In the genomic region with DNA sequence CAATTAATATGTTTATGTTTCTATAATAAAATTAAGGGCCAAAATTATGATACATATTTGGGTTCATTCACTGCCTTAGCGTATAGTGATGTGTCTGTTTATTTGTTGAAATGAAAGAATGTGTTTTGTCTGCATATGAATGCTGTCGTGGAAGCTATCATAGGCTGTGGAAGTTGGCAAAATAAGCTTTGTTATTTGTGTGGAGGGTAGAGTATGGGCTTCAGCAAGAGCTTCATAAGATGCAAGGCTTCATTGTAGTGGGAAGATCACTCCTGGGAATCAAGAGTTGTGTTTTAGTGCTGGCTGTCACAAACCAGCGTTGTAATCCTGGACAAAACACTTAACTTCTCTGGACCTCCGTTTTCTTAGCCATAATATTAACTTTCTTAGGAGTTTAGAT, we compare ENCODE assay signal across 8 cellular contexts. TPM values are rescaled to one million over a fixed set of nuclear protein-coding genes. Genes with fewer than 3 reads are reported as not detected.
DNase-seq lines count a peak whose midpoint lies in the region; ATAC-seq and TF ChIP-seq lines count a peak whose summit lies in the region.

No MANE protein-coding gene starts in this region.

- H2AFZ ChIP-seq in neuronal stem cell (ENCODE audit: low read length): no peak overlapping the region

- no peak overlapping the region for H3K18ac ChIP-seq in neuronal stem cell (ENCODE audit: low read length)

- H4K91ac ChIP-seq in neuronal stem cell (ENCODE audit: low read depth, low read length, poor library complexity): no peak overlapping the region

- in situ Hi-C loops in transverse colon (cut with MboI; ENCODE audit: low pct_ligation_motif_present in 1 of 4, low pct_unique_long_range_greater_than_20kb in 1 of 4, low sequenced_read_pairs in 3 of 4): loop anchor here in 1 of 4 donors (10.0 kb wide), 1 partner anchor 55 kb away; a partner anchor contains a TSS

- no peak overlapping the region for H2AK5ac ChIP-seq in neuronal stem cell (ENCODE audit: low read depth, low read length)

- no peak overlapping the region for H4K8ac ChIP-seq in neuronal stem cell (ENCODE audit: low read depth, low read length)

- no peak overlapping the region for H3K14ac ChIP-seq in neuronal stem cell (ENCODE audit: low read length)

- H3K36me3 ChIP-seq in adipocyte (ENCODE audit: control insufficient read depth, insufficient read depth, low read length, severe bottlenecking) (no peaks in the 10 kb centered on the region), right lobe of liver (no peaks in the 10 kb centered on the region), transverse colon (no peaks in the 10 kb centered on the region), neuronal stem cell (replicated peaks in 1 of 2; ENCODE audit: control insufficient read depth in 2 of 2, insufficient read depth in 2 of 2, low read length in 2 of 2) (no peaks in the 10 kb centered on the region)

- peak overlapping the region; percentile 24 for H3K27ac Mint-ChIP-seq in activated T-cell treated with anti-CD3 and anti-CD28 coated beads, Interleukin-2, amount 50 U/mL, for 72 hours

- H3K9me3 ChIP-seq in adipocyte (ENCODE audit: control insufficient read depth, low read length) (no peaks in the 10 kb centered on the region), right lobe of liver (no peaks in the 10 kb centered on the region), transverse colon (no peaks in the 10 kb centered on the region), neuronal stem cell (replicated peaks in 1 of 2; ENCODE audit: control insufficient read depth in 2 of 2, insufficient read depth in 1 of 2, low read depth in 1 of 2, low read length in 2 of 2) (peaks cover 0 to 3% of the 10 kb centered on the region in 2 donors)

- no peak overlapping the region for H2BK12ac ChIP-seq in neuronal stem cell (ENCODE audit: low read length)

- intact Hi-C loops in right lobe of liver (cut with DNase I): no loop called here
- intact Hi-C loops in transverse colon (cut with DNase I; ENCODE audit: low total_unique reads): no loop called here

- TF ChIP-seq CTCF in right lobe of liver (IDR thresholded peaks at IDR 0.05) (no peak), transverse colon (IDR thresholded peaks at IDR 0.05) (no peak)

- TF ChIP-seq POLR2A in right lobe of liver (IDR thresholded peaks at IDR 0.05): no peak
- no peak for TF ChIP-seq POLR2A in transverse colon (IDR thresholded peaks at IDR 0.05)

- no peak overlapping the region for H2BK15ac ChIP-seq in neuronal stem cell (ENCODE audit: low read length)

- H3K4me2 ChIP-seq in neuronal stem cell (ENCODE audit: insufficient read depth, low read length, poor library complexity, severe bottlenecking): no peak overlapping the region

- no peak for DNase-seq in activated T-cell treated with anti-CD3 and anti-CD28 coated beads, Interleukin-2, amount 50 U/mL, for 72 hours
- DNase-seq in activated T-cell treated with anti-CD3 and anti-CD28 coated beads, Interleukin-2, amount 50 U/mL, for 1 hour: no peak
- DNase-seq in adipocyte (ENCODE audit: low read depth) (peak; percentile 15), right lobe of liver (no peak), transverse colon (no peak), neuronal stem cell (ENCODE audit: low spot score) (no peak), GM03348 (ENCODE audit: low spot score) (no peak)
- DNase-seq in activated CD4-positive, alpha-beta T cell treated with anti-CD3 and anti-CD28 coated beads for 48 hours: no peak

- H3K4me1 Mint-ChIP-seq in activated T-cell treated with anti-CD3 and anti-CD28 coated beads, Interleukin-2, amount 50 U/mL, for 72 hours (ENCODE audit: low read depth): peaks cover 55% of the 10 kb centered on the region

- H3K9ac ChIP-seq in adipocyte (ENCODE audit: low read length): peak overlapping the region; percentile 95
- no peak overlapping the region for H3K9ac ChIP-seq in neuronal stem cell (ENCODE audit: low read depth, low read length, poor library complexity)

- H3K4me1 ChIP-seq in adipocyte (ENCODE audit: control insufficient read depth, insufficient read depth, low read length) (peaks cover 20% of the 10 kb centered on the region), right lobe of liver (peaks cover 0 to 19% (median 0%) of the 10 kb centered on the region in 4 donors), transverse colon (peaks cover 0 to 51% (median 31%) of the 10 kb centered on the region in 4 donors), neuronal stem cell (ENCODE audit: control insufficient read depth in 2 of 2, insufficient read depth in 1 of 2, low read depth in 1 of 2, low read length in 2 of 2) (peaks cover 2 to 10% of the 10 kb centered on the region in 2 donors)

- no peak overlapping the region for H3K4ac ChIP-seq in neuronal stem cell (ENCODE audit: low read length)

- no peaks in the 10 kb centered on the region for H3K9me3 Mint-ChIP-seq in activated T-cell treated with anti-CD3 and anti-CD28 coated beads, Interleukin-2, amount 50 U/mL, for 72 hours

- no peak overlapping the region for H2BK5ac ChIP-seq in neuronal stem cell (ENCODE audit: low read length)

- H3K27me3 ChIP-seq in adipocyte (replicated peaks; ENCODE audit: control insufficient read depth, insufficient read depth, low read length): no peaks in the 10 kb centered on the region
- H3K27me3 ChIP-seq in right lobe of liver: no peaks in the 10 kb centered on the region
- no peaks in the 10 kb centered on the region for H3K27me3 ChIP-seq in transverse colon
- H3K27me3 ChIP-seq in neuronal stem cell (ENCODE audit: control insufficient read depth in 3 of 3, insufficient read depth in 3 of 3, low read depth in 1 of 3, low read length in 3 of 3): no peaks in the 10 kb centered on the region

- H3K36me3 Mint-ChIP-seq in activated T-cell treated with anti-CD3 and anti-CD28 coated beads, Interleukin-2, amount 50 U/mL, for 72 hours (ENCODE audit: insufficient read depth in 2 of 2): peaks cover 6 to 7% of the 10 kb centered on the region in 2 donors

- H3K27me3 Mint-ChIP-seq in activated T-cell treated with anti-CD3 and anti-CD28 coated beads, Interleukin-2, amount 50 U/mL, for 72 hours (ENCODE audit: low read depth): no peaks in the 10 kb centered on the region

- no peak overlapping the region for H2BK120ac ChIP-seq in neuronal stem cell (ENCODE audit: low read depth, low read length)

- H3K4me3 Mint-ChIP-seq in activated T-cell treated with anti-CD3 and anti-CD28 coated beads, Interleukin-2, amount 50 U/mL, for 72 hours: peak overlapping the region; percentile 89 to 90

- peaks cover 3% of the 10 kb centered on the region for H3K79me1 ChIP-seq in neuronal stem cell (ENCODE audit: low read depth, low read length)

- no peak for ATAC-seq in activated T-cell treated with anti-CD3 and anti-CD28 coated beads, Interleukin-2, amount 50 U/mL, for 72 hours (replicated peaks in 1 of 2)
- ATAC-seq in right lobe of liver: no peak

- 38% methylated on average over 4 of the region's 4 CpGs for WGBS in right lobe of liver (ENCODE audit: insufficient coverage, low coverage, low lambda C conversion rate, missing lambda C conversion rate)
- WGBS in transverse colon (ENCODE audit: low coverage in 1 of 2), 2 donors: 10 to 11% methylated on average over 2 to 4 of the region's 4 CpGs
- WGBS in neuronal stem cell (ENCODE audit: extremely low coverage in 2 of 2, insufficient read length in 2 of 2, insufficient replicate concordance in 1 of 2), 2 donors: no CpG with 5 or more reads among the region's 4 CpGs

- H3K27ac ChIP-seq in right lobe of liver (no peak overlapping the region), transverse colon (peak overlapping the region; percentile 15 to 99 (median 98)), neuronal stem cell (replicated peaks; ENCODE audit: low read length) (no peak overlapping the region)

- no peak for TF ChIP-seq EP300 in transverse colon (IDR thresholded peaks at IDR 0.05; ENCODE audit: low read depth)

- H3K4me3 ChIP-seq in adipocyte (ENCODE audit: low read length): peak overlapping the region; percentile 98
- peak overlapping the region in 2 of 3 donors; percentile 7 to 82 for H3K4me3 ChIP-seq in right lobe of liver
- peak overlapping the region; percentile 4 to 96 (median 88) for H3K4me3 ChIP-seq in transverse colon
- H3K4me3 ChIP-seq in neuronal stem cell (ENCODE audit: low read length in 2 of 2): peak overlapping the region in 1 of 2 donors; percentile 95

- no peak overlapping the region for H3K23ac ChIP-seq in neuronal stem cell (ENCODE audit: low read depth, low read length, poor library complexity)

RNA-seq across cellular contexts. Expression of a gene that starts 2.5 kb away (rescaled TPM):
- total RNA-seq in activated T-cell treated with anti-CD3 and anti-CD28 coated beads, Interleukin-2, amount 50 U/mL, for 72 hours: 10 to 100 TPM; 22.5 to 25.1 TPM
- 10 to 100 TPM in 5 of 6 experiments, 1 to 10 TPM in 1; 7.9 to 16.3 (median 13.0) TPM for total RNA-seq in right lobe of liver
- 10 to 100 TPM; 33.2 to 76.4 (median 55.7) TPM for total RNA-seq in transverse colon
- polyA plus RNA-seq in neuronal stem cell (2013, experiment 1 of 2): 19.3 TPM
- polyA plus RNA-seq in neuronal stem cell (2013, experiment 2 of 2): 19.4 TPM

RNA-seq across cellular contexts. Expression of a gene that starts 51.5 kb away (rescaled TPM):
- total RNA-seq in activated T-cell treated with anti-CD3 and anti-CD28 coated beads, Interleukin-2, amount 50 U/mL, for 72 hours: 10 to 100 TPM; 52.0 to 57.7 TPM
- total RNA-seq in right lobe of liver: 10 to 100 TPM in 2 of 6 experiments, 1 to 10 TPM in 4; 6.1 to 13.3 (median 6.6) TPM
- 10 to 100 TPM; 20.8 to 31.8 (median 26.4) TPM for total RNA-seq in transverse colon
- 17.4 TPM for polyA plus RNA-seq in neuronal stem cell (2013, experiment 1 of 2)
- 16.7 TPM for polyA plus RNA-seq in neuronal stem cell (2013, experiment 2 of 2)

Comparison
In these comparisons a context has a peak if more than half of its experiments do, and no peak if none do; other contexts are left out.
1. H3K27ac ChIP-seq: peak in transverse colon (4 of 4); none in right lobe of liver (0 of 3) and neuronal stem cell (single experiment).